In genomic region chr11:77027275-77027674, GRCh38 we compare ENCODE assay signal across 22 cellular contexts. TPM values are rescaled to one million over a fixed set of nuclear protein-coding genes. Genes with fewer than 3 reads are reported as not detected.
DNase-seq lines count a peak whose midpoint lies in the region; ATAC-seq, FAIRE-seq and TF ChIP-seq lines count a peak whose summit lies in the region.
"Had no signal": no experiment of that assay in that cellular context is flagged by ENCODE, and none has a peak within 500 bp of the region (broad histone marks: within the 10 kb centered on the region; RNA-seq: fewer than 3 reads in every experiment).

No MANE protein-coding gene starts in this region.

- H3K4me3 ChIP-seq in esophagus (ENCODE audit: low read depth in 1 of 2, low read length in 2 of 2) (no peak overlapping the region), small intestine (ENCODE audit: low read depth in 1 of 2, low read length in 2 of 2) (no peak overlapping the region)
- H3K4me3 ChIP-seq: lower lobe of right lung, tibial artery had no signal

- H3K27ac ChIP-seq in esophagus (ENCODE audit: low read depth in 2 of 2, low read length in 1 of 2) (peak overlapping the region; percentile 65 to 73), small intestine (ENCODE audit: low read depth in 1 of 2, low read length in 1 of 2) (no peak overlapping the region)
- H3K27ac ChIP-seq: 22Rv1, lower lobe of right lung, tibial artery had no signal

- H3K4me1 ChIP-seq in esophagus (ENCODE audit: control insufficient read depth in 2 of 2, insufficient read depth in 2 of 2, low read length in 1 of 2) (peaks cover 0 to 2% of the 10 kb centered on the region in 2 donors), small intestine (ENCODE audit: control insufficient read depth in 2 of 2, insufficient read depth in 1 of 2, low read depth in 1 of 2, low read length in 1 of 2) (peaks cover 0 to 1% of the 10 kb centered on the region in 2 donors)
- H3K4me1 ChIP-seq: lower lobe of right lung, tibial artery had no signal

- no peak for FAIRE-seq in small intestine (lab: Jason Lieb, UNC)
- FAIRE-seq: endometrium, HTR-8/SVneo had no signal

- POLR2A ChIA-PET in HEK293T (lab: Yijun Ruan, JAX) = no interaction called here

- ATAC-seq in HG02610 (IDR thresholded peaks at IDR 0.05; ENCODE audit: unreplicated experiment) = no peak
- ATAC-seq: activated CD4-positive, CD25-positive, alpha-beta regulatory T cell treated with anti-CD3 and anti-CD28 coated beads, Interleukin-2, amount 50 U/mL, for 24 hours; stimulated activated naive B cell treated with anti-CD40 and anti-IgM and Interleukin-4, amounts not matched to agents 10 μg/mL and 1 μg/mL and 100 μg/mL, for 72 hours had no signal

- H3K36me3 ChIP-seq in esophagus (ENCODE audit: control insufficient read depth in 2 of 2, insufficient read depth in 2 of 2, low read length in 1 of 2) (no peaks in the 10 kb centered on the region), small intestine (ENCODE audit: control insufficient read depth in 2 of 2, insufficient read depth in 2 of 2, low read length in 2 of 2) (no peaks in the 10 kb centered on the region)

- CTCF ChIA-PET in HEK293T (lab: Yijun Ruan, JAX) = no interaction called here

- DNase-seq in DMS53 (lab: John Stamatoyannopoulos, UW) (peak; percentile 55), DMS53 treated with DMSO at 0.1 percent for 48 hours (lab: John Stamatoyannopoulos, UW; ENCODE audit: unreplicated experiment) (no peak), NCI-H524 treated with DMSO at 0.1 percent for 48 hours (lab: John Stamatoyannopoulos, UW) (peak; percentile 71), small intestine (peak; percentile 61), activated gamma-delta T cell (lab: John Stamatoyannopoulos, UW) (no peak), HEK293T (ENCODE audit: extremely low spot score) (no peak)
- DNase-seq: DND-41; lower lobe of right lung; NCI-H1417 treated with DMSO at 0.1 percent for 48 hours; NCI-H345; nephron progenitor cell; SHP77 treated with DMSO at 0.1 percent for 48 hours; stimulated activated CD4-positive, alpha-beta T cell treated with anti-CD3 and anti-CD28 coated beads, Interleukin-12 subunit alpha, Interleukin-12 subunit beta, amount 100 ng/mL, for 4 hours; stimulated activated naive B cell treated with anti-CD40 and anti-IgM and Interleukin-4, amounts not matched to agents 10 μg/mL and 1 μg/mL and 100 μg/mL, for 72 hours; tibial artery had no signal

- H3K27me3 ChIP-seq in esophagus (ENCODE audit: control insufficient read depth in 1 of 2, insufficient read depth in 2 of 2, low read length in 2 of 2) = no peaks in the 10 kb centered on the region
- no peaks in the 10 kb centered on the region for H3K27me3 ChIP-seq in small intestine (ENCODE audit: control insufficient read depth in 2 of 2, insufficient read depth in 2 of 2, low read length in 2 of 2)

- WGBS in esophagus, 2 donors = 69 to 71% methylated on average over 1 of the region's 1 CpG
- 91 to 96% (median 96%) methylated on average over 1 of the region's 1 CpG for WGBS in small intestine, 3 donors

- H3K9me3 ChIP-seq in esophagus (ENCODE audit: control insufficient read depth in 2 of 2, insufficient read depth in 1 of 2, low read depth in 1 of 2, low read length in 1 of 2) (no peaks in the 10 kb centered on the region), small intestine (ENCODE audit: control insufficient read depth, low read depth) (no peaks in the 10 kb centered on the region)
- H3K9me3 ChIP-seq: lower lobe of right lung, tibial artery had no signal

TF ChIP-seq in HEK293T, 16 proteins besides CTCF, POLR2A, EP300 and RAD21:
- TF ChIP-seq LEF1 (IDR thresholded peaks at IDR 0.05; ENCODE audit: borderline replicate concordance) (no peak), CTBP1 (IDR thresholded peaks at IDR 0.05; ENCODE audit: borderline replicate concordance) (no peak), SP1 (IDR thresholded peaks at IDR 0.05) (no peak), SUZ12 (IDR thresholded peaks at IDR 0.05) (no peak), ELF4 (IDR thresholded peaks at IDR 0.05) (no peak), HDGF (IDR thresholded peaks at IDR 0.05; ENCODE audit: borderline replicate concordance) (no peak), FOXK2 (IDR thresholded peaks at IDR 0.05) (no peak), FOXM1 (IDR thresholded peaks at IDR 0.05; ENCODE audit: borderline replicate concordance) (no peak), ZNF384 (IDR thresholded peaks at IDR 0.05) (no peak), ARNT (IDR thresholded peaks at IDR 0.05) (no peak)

RNA-seq across cellular contexts. Expression of gene B3GNT6, which starts 6.9 kb away (rescaled TPM):
- polyA plus RNA-seq in esophagus (1 to 10 TPM; 2.4 to 4.8 TPM), small intestine (1 to 10 TPM; 1.6 to 7.0 (median 2.0) TPM)
- polyA plus RNA-seq: CD14-positive monocyte had no signal

RNA-seq across cellular contexts. Expression of gene CAPN5, which starts 39.5 kb away (rescaled TPM):
- 10 to 100 TPM; 26.6 to 27.8 TPM for polyA plus RNA-seq in esophagus
- polyA plus RNA-seq in small intestine = 10 to 100 TPM; 43.8 to 61.1 (median 48.6) TPM

Comparison
In these comparisons a context has a peak if more than half of its experiments do, and no peak if none do; other contexts are left out.
1. DNase-seq: peak in DMS53 (single experiment), NCI-H524 treated with DMSO at 0.1 percent for 48 hours (single experiment) and small intestine (single experiment); none in DMS53 treated with DMSO at 0.1 percent for 48 hours (single experiment), activated gamma-delta T cell (single experiment) and HEK293T (single experiment).
2. H3K27ac ChIP-seq: peak in esophagus (2 of 2); none in small intestine (0 of 2).